ENCODE assay signal across 9 cellular contexts in genomic region chr17:42378597-42379594, GRCh38. TPM values are rescaled to one million over a fixed set of nuclear protein-coding genes. Genes with fewer than 3 reads are reported as not detected.
A peak's percentile ranks its signal among the peaks of the same experiment; 100 is the strongest.
DNase-seq lines count a peak whose midpoint lies in the region; ATAC-seq, FAIRE-seq and TF ChIP-seq lines count a peak whose summit lies in the region.
"Had no signal": no experiment of that assay in that cellular context is flagged by ENCODE, and none has a peak within 500 bp of the region (broad histone marks: within the 10 kb centered on the region; RNA-seq: fewer than 3 reads in every experiment).

No MANE protein-coding gene starts in this region.

- H3K4me3 ChIP-seq in adrenal gland (peak overlapping the region in 2 of 4 donors; percentile 7 to 47), stomach (peak overlapping the region; percentile 20 to 33 (median 28)), PC-3 (ENCODE audit: low read length) (no peak overlapping the region)

- peaks cover 38 to 65% of the 10 kb centered on the region in 2 donors for H3K4me1 Mint-ChIP-seq in immature natural killer cell

- no peak overlapping the region for H3K9ac ChIP-seq in PC-3 (ENCODE audit: low read length)

- H3K27me3 ChIP-seq in adrenal gland = no peaks in the 10 kb centered on the region
- H3K27me3 ChIP-seq in stomach = no peaks in the 10 kb centered on the region
- no peaks in the 10 kb centered on the region for H3K27me3 ChIP-seq in PC-3 (ENCODE audit: low read length)

- no peak for FAIRE-seq in D721Med (lab: Jason Lieb, UNC)

- 12 to 15% (median 14%) methylated on average over 10 of the region's 10 CpGs for WGBS in adrenal gland, 4 donors
- 5 to 9% (median 5%) methylated on average over 10 of the region's 10 CpGs for WGBS in stomach, 5 donors

- CTCF ChIA-PET in PC-3 (lab: Charles Lee) = no interaction called here

- H3K4me3 Mint-ChIP-seq in immature natural killer cell = peak overlapping the region; percentile 75 to 81 (median 81)

- no peaks in the 10 kb centered on the region for H3K9me2 ChIP-seq in PC-3 (replicated peaks; ENCODE audit: low read length)

- peaks cover 33 to 80% of the 10 kb centered on the region in 2 donors for H3K4me1 ChIP-seq in adrenal gland (replicated peaks in 1 of 2)
- peaks cover 49 to 97% (median 77%) of the 10 kb centered on the region in 4 donors for H3K4me1 ChIP-seq in stomach
- no peaks in the 10 kb centered on the region for H3K4me1 ChIP-seq in PC-3 (ENCODE audit: insufficient read depth, low read length)

- TF ChIP-seq POLR2A in adrenal gland (IDR thresholded peaks at IDR 0.05) (peak in 1 of 2 donors; percentile 9), stomach (IDR thresholded peaks at IDR 0.05) (no peak)

- H3K27ac Mint-ChIP-seq in immature natural killer cell = peak overlapping the region; percentile 77 to 92 (median 86)

- H3K4me2 ChIP-seq in PC-3 (ENCODE audit: low read length) = no peak overlapping the region

- no peaks in the 10 kb centered on the region for H3F3A ChIP-seq in PC-3 (ENCODE audit: low read length, unreplicated experiment)

- TF ChIP-seq EP300 in stomach (IDR thresholded peaks at IDR 0.05) = no peak

- H4K20me1 ChIP-seq in PC-3 (ENCODE audit: low read length) = no peaks in the 10 kb centered on the region

- POLR2A ChIA-PET in PC-3 (lab: Charles Lee; ENCODE audit: unreplicated experiment) = no interaction called here

- TF ChIP-seq CTCF in adrenal gland (IDR thresholded peaks at IDR 0.05) (no peak), stomach (IDR thresholded peaks at IDR 0.05) (no peak), PC-3 (conservative IDR thresholded peaks at IDR 0.05; ENCODE audit: low read depth, low read length) (no peak), D721Med (IDR thresholded peaks at IDR 0.05; ENCODE audit: insufficient read depth, missing control alignments) (no peak)

- H3K9me3 Mint-ChIP-seq in immature natural killer cell = no peaks in the 10 kb centered on the region

- peak; percentile 40 for DNase-seq in AG08395 (ENCODE audit: low spot score)
- DNase-seq in adrenal gland = peak in 1 of 7 donors; percentile 45
- peak in 1 of 3 donors; percentile 24 for DNase-seq in immature natural killer cell
- DNase-seq in stomach = no peak
- DNase-seq in NCI-H345 (lab: John Stamatoyannopoulos, UW) = no peak
- no peak for DNase-seq in PC-3
- no peak for DNase-seq in D721Med (ENCODE audit: insufficient read length, low spot score)

- H3K79me2 ChIP-seq in PC-3 (ENCODE audit: low read length) = no peaks in the 10 kb centered on the region

- ATAC-seq in HG03354 (IDR thresholded peaks at IDR 0.05; ENCODE audit: poor library complexity, severe bottlenecking, unreplicated experiment) = peak; percentile 43
- no peak for ATAC-seq in PC-3
- ATAC-seq: HCT116 had no signal

- peaks cover 0 to 4% (median 0%) of the 10 kb centered on the region in 3 donors for H3K27me3 Mint-ChIP-seq in immature natural killer cell (ENCODE audit: low read depth in 3 of 3)

- no peak overlapping the region for H2AFZ ChIP-seq in PC-3 (ENCODE audit: low read length)

- H3K9me3 ChIP-seq in adrenal gland (replicated peaks in 1 of 3) = no peaks in the 10 kb centered on the region
- no peaks in the 10 kb centered on the region for H3K9me3 ChIP-seq in stomach
- no peaks in the 10 kb centered on the region for H3K9me3 ChIP-seq in PC-3 (ENCODE audit: low read length)

- peaks cover 0 to 6% (median 0%) of the 10 kb centered on the region in 3 donors for H3K36me3 Mint-ChIP-seq in immature natural killer cell

- H3K27ac ChIP-seq in adrenal gland (peak overlapping the region in 4 of 5 donors; percentile 70 to 88 (median 82)), stomach (peak overlapping the region; percentile 69 to 85 (median 75)), PC-3 (ENCODE audit: low read length) (no peak overlapping the region)

- no TSS peak for BruUV-seq in PC-3 (replicated peaks; lab: Mats Ljungman, UMichigan)

- H3K36me3 ChIP-seq in adrenal gland (replicated peaks in 1 of 2) (no peaks in the 10 kb centered on the region), stomach (peaks cover 0 to 16% (median 2%) of the 10 kb centered on the region in 4 donors), PC-3 (ENCODE audit: low read depth, low read length) (no peaks in the 10 kb centered on the region)

- intact Hi-C loops in adrenal gland (cut with DNase I) = no loop called here
- intact Hi-C loops in stomach (cut with DNase I; ENCODE audit: low total_unique reads) = no loop called here
- intact Hi-C loops in PC-3 (cut with micrococcal nuclease) = no loop called here

RNA-seq across cellular contexts. Expression of gene STAT3, which starts 9.3 kb away (rescaled TPM):
- 100 to 1,000 TPM; 132 to 282 (median 196) TPM for total RNA-seq in adrenal gland
- polyA plus RNA-seq in adrenal gland = 100 to 1,000 TPM in 1 of 3 donors, 10 to 100 TPM in 2; 49.0 to 132 (median 49.3) TPM
- polyA plus RNA-seq in immature natural killer cell = 100 to 1,000 TPM; 110 to 205 (median 127) TPM
- total RNA-seq in stomach = 100 to 1,000 TPM in 4 of 5 donors, 10 to 100 TPM in 1; 70.4 to 207 (median 159) TPM
- 10 to 100 TPM; 31.3 to 46.6 (median 42.3) TPM for polyA plus RNA-seq in stomach
- total RNA-seq in PC-3 (2014; rRNA removed) = not detected in 2 replicates

RNA-seq across cellular contexts. Expression of gene CAVIN1, which starts 44.2 kb away (rescaled TPM):
- total RNA-seq in adrenal gland (100 to 1,000 TPM in 7 of 8 donors, 10 to 100 TPM in 1; 62.0 to 206 (median 162) TPM), stomach (100 to 1,000 TPM in 3 of 5 donors, 10 to 100 TPM in 2; 75.2 to 244 (median 162) TPM), PC-3 (2014; rRNA removed) (0.17 TPM in 1 of 2 replicates, not detected in the other)
- polyA plus RNA-seq in adrenal gland (100 to 1,000 TPM in 1 of 3 donors, 10 to 100 TPM in 2; 37.0 to 103 (median 79.8) TPM), immature natural killer cell (not detected), stomach (100 to 1,000 TPM in 1 of 3 donors, 10 to 100 TPM in 2; 61.2 to 104 (median 94.2) TPM)

Comparison
In these comparisons a context has a peak if more than half of its experiments do, and no peak if none do; other contexts are left out.
1. RNA of gene STAT3, which starts 9.3 kb away (total RNA-seq): 132 to 282 TPM in adrenal gland and 70.4 to 207 TPM in stomach; not detected in PC-3; every median in the first group is over 10 times any median in the second.
2. RNA of gene CAVIN1, which starts 44.2 kb away (total RNA-seq): 75.2 to 244 TPM in stomach and 62.0 to 206 TPM in adrenal gland; 0.17 TPM in PC-3; every median in the first group is over 10 times any median in the second.